In the genomic region with DNA sequence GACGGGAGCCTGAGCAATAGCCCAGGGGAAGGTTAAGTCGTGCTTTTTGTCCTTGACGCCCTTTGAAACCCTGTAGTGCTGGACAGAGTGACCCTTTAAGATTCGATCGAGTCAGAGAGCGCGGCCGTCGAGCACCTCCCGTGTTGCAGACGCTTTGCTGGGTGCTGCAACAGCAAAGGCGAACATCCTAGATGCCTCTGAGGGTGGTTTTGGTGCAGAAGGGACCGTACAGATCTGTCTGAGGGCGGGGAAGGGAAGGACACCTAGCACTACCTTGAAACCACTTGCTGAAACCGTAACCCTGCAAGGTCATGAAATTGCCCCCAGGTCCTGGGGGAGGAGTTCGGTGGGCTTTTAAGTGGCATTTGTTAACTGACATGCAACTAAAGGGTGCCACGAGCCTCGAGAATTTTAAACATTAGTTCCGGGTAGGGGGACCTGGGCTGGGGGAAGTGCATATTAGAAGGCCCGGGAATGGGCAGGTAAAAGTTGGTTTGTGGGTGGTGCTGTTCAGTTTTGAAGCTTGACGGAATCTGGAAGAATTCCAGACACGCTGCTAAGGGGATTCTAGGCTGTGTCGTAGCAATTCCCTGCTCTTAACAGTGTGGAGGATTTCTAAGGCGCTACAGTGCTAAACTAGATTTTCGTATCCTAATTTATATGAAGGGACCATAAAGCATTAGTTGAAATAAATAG, we compare ENCODE assay signal across 8 cellular contexts. TPM values are rescaled to one million over a fixed set of nuclear protein-coding genes. Genes with fewer than 3 reads are reported as not detected.
DNase-seq lines count a peak whose midpoint lies in the region; ATAC-seq and TF ChIP-seq lines count a peak whose summit lies in the region.

No MANE protein-coding gene starts in this region.

- no peak for TF ChIP-seq CTCF in GM10266 (IDR thresholded peaks at IDR 0.05; ENCODE audit: control insufficient read depth, insufficient read depth, low read depth, missing control alignments)

- DNase-seq in GM10266 (ENCODE audit: extremely low spot score) = peak; percentile 19
- no peak for DNase-seq in Jurkat, Clone E6-1 (ENCODE audit: low read depth, low spot score)
- DNase-seq in cerebellar cortex (ENCODE audit: low spot score) = peak; percentile 25
- peak; percentile 41 for DNase-seq in mesenchymal stem cell
- no peak for DNase-seq in NCI-H2171 (lab: John Stamatoyannopoulos, UW)
- no peak for DNase-seq in stimulated activated naive CD4-positive, alpha-beta T cell (lab: John Stamatoyannopoulos, UW)

- peak overlapping the region; percentile 93 for H4K91ac ChIP-seq in mesenchymal stem cell (ENCODE audit: low read length)

- no peak overlapping the region for H4K8ac ChIP-seq in mesenchymal stem cell (ENCODE audit: low read length)

- peak overlapping the region; percentile 48 to 72 for H3K4ac ChIP-seq in mesenchymal stem cell (ENCODE audit: low read depth in 1 of 2, low read length in 2 of 2)

- peak overlapping the region; percentile 95 to 98 for H3K18ac ChIP-seq in mesenchymal stem cell (ENCODE audit: low read depth in 1 of 2, low read length in 2 of 2)

- peaks cover 5% of the 10 kb centered on the region for H3K4me1 ChIP-seq in mesenchymal stem cell (ENCODE audit: control insufficient read depth, insufficient read depth, low read depth, low read length)

- H3K14ac ChIP-seq in mesenchymal stem cell (ENCODE audit: low read length in 2 of 2) = no peak overlapping the region

- peak overlapping the region; percentile 77 for H3K4me2 ChIP-seq in mesenchymal stem cell (ENCODE audit: low read length, poor library complexity, severe bottlenecking)

- peak overlapping the region; percentile 97 for H3K9ac ChIP-seq in mesenchymal stem cell (ENCODE audit: low read length)

- no peaks in the 10 kb centered on the region for H3K79me1 ChIP-seq in mesenchymal stem cell (replicated peaks; ENCODE audit: low read length, poor library complexity, severe bottlenecking)

- H2BK120ac ChIP-seq in mesenchymal stem cell (ENCODE audit: low read depth, low read length) = no peak overlapping the region

- H2AK5ac ChIP-seq in mesenchymal stem cell (ENCODE audit: low read length, severe bottlenecking) = no peak overlapping the region

- H2BK5ac ChIP-seq in mesenchymal stem cell (ENCODE audit: low read depth, low read length, poor library complexity, severe bottlenecking) = no peak overlapping the region

- H3K4me3 ChIP-seq in Jurkat, Clone E6-1 (ENCODE audit: low read length) = peak overlapping the region; percentile 78
- H3K4me3 ChIP-seq in mesenchymal stem cell (ENCODE audit: insufficient read depth in 1 of 2, low read depth in 1 of 2, low read length in 2 of 2) = peak overlapping the region; percentile 81 to 93

- H3K36me3 ChIP-seq in mesenchymal stem cell (ENCODE audit: control insufficient read depth in 1 of 2, insufficient read depth in 2 of 2, low read depth in 1 of 2, low read length in 2 of 2) = peaks cover 5 to 24% of the 10 kb centered on the region in 2 experiments

- no peak overlapping the region for H3K23ac ChIP-seq in mesenchymal stem cell (ENCODE audit: low read length in 2 of 2)

- no peaks in the 10 kb centered on the region for H3K27me3 ChIP-seq in mesenchymal stem cell (ENCODE audit: control insufficient read depth in 1 of 2, insufficient read depth in 1 of 2, low read length in 2 of 2)

- H2BK15ac ChIP-seq in mesenchymal stem cell (ENCODE audit: low read depth, poor library complexity, severe bottlenecking) = no peak overlapping the region

- peak; percentile 14 for ATAC-seq in GM21529 (IDR thresholded peaks at IDR 0.05; ENCODE audit: unreplicated experiment)
- no peak for ATAC-seq in HG03565 (IDR thresholded peaks at IDR 0.05; ENCODE audit: unreplicated experiment)

- no peak overlapping the region for H2AFZ ChIP-seq in mesenchymal stem cell (ENCODE audit: low read depth, low read length)

- peak overlapping the region; percentile 14 for H3K27ac ChIP-seq in mesenchymal stem cell (ENCODE audit: low read length, poor library complexity, severe bottlenecking)

- WGBS in mesenchymal stem cell = under 1% methylated on average over 22 of the region's 25 CpGs

- H2BK12ac ChIP-seq in mesenchymal stem cell (ENCODE audit: low read length in 2 of 2) = no peak overlapping the region

- H3K9me3 ChIP-seq in mesenchymal stem cell (ENCODE audit: control insufficient read depth, low read length) = no peaks in the 10 kb centered on the region

RNA-seq across cellular contexts. Expression of gene ATP5F1C, which starts 0.8 kb away (rescaled TPM):
- 570 TPM for polyA plus RNA-seq in Jurkat, Clone E6-1 (2012; ENCODE audit: insufficient read depth, insufficient read length)
- polyA plus RNA-seq in mesenchymal stem cell (2013, experiment 1 of 2) = 375 TPM
- polyA plus RNA-seq in mesenchymal stem cell (2013, experiment 2 of 2) = 397 TPM

RNA-seq across cellular contexts. Expression of gene KIN, which starts 1.0 kb away (rescaled TPM):
- polyA plus RNA-seq in Jurkat, Clone E6-1 (2012; ENCODE audit: insufficient read depth, insufficient read length) = 14.9 TPM
- polyA plus RNA-seq in mesenchymal stem cell (2013, experiment 1 of 2) = 14.8 TPM
- polyA plus RNA-seq in mesenchymal stem cell (2013, experiment 2 of 2) = 15.7 TPM

RNA-seq across cellular contexts. Expression of gene TAF3, which starts 29.5 kb away (rescaled TPM):
- polyA plus RNA-seq in Jurkat, Clone E6-1 (2012; ENCODE audit: insufficient read depth, insufficient read length) = 10.3 TPM
- polyA plus RNA-seq in mesenchymal stem cell (2013, experiment 1 of 2) = 7.7 TPM
- polyA plus RNA-seq in mesenchymal stem cell (2013, experiment 2 of 2) = 7.7 TPM

Comparison
In these comparisons a context has a peak if more than half of its experiments do, and no peak if none do; other contexts are left out.
1. DNase-seq: peak in GM10266 (single experiment), cerebellar cortex (single experiment) and mesenchymal stem cell (single experiment); none in Jurkat, Clone E6-1 (single experiment), NCI-H2171 (single experiment) and stimulated activated naive CD4-positive, alpha-beta T cell (0 of 6).